1 cellular context compared by ENCODE assay signal in the genomic region with DNA sequence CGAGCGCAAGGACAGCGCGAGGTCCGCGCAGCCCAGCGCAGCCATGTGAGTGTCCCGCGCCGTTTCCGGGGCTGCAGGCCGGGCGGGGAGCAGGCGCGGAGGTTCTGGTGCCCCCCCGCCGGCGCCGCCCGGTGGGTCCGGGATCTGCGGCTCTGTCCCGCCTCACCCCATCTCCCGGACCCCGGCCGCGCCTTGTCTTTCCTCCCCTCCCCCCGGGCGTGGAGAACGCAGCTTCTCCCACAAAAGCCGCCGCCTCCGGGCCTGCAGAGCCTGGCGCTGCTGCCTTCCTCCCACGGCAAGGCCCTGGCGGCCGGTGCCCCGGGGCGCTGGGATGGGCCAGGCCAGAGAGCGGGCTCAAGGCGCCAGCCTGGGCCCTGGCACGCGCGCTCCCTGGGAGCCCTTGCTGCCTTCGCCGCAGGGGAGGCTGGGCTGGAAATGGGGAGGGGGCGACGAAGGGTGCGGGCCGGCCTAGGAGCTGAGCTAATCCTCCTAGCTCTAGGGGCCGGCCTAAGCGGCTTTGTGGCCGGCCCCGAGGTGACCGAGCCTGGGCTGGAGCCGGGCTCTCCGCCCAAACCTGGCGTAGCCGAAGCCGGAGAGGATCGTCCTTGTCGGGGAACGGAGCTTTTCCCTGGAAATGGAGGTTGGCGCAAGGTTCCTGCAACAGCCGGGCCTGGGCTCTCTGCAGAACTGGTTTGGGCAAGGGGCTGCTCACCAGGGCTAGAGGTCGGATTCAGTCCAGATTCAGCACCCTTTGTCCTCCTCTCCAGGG.
TF ChIP-seq lines count a peak whose summit lies in the region.

No MANE protein-coding gene starts in this region.

TF ChIP-seq in K562, 482 proteins besides CTCF, POLR2A, EP300 and RAD21 (continues in another document):
- TF ChIP-seq ZNF12 (CRISPR knock-in tag; IDR thresholded peaks at IDR 0.05) (no peak), HLTF (IDR thresholded peaks at IDR 0.05) (no peak), SMARCE1 (IDR thresholded peaks at IDR 0.05) (no peak), ERF (CRISPR knock-in tag; IDR thresholded peaks at IDR 0.05) (0 out of 2 replicates have a peak, but pooled peaks have one; percentile 33), CXXC5 (CRISPR knock-in tag; IDR thresholded peaks at IDR 0.05) (peak; percentile 78), MED1 (CRISPR knock-in tag; IDR thresholded peaks at IDR 0.05; ENCODE audit: borderline replicate concordance) (no peak), HEY1 (CRISPR knock-in tag; IDR thresholded peaks at IDR 0.05; ENCODE audit: borderline replicate concordance) (no peak), NRF1 (conservative IDR thresholded peaks at IDR 0.05 in 1 of 2, IDR thresholded peaks at IDR 0.05 in 1 of 2) (peak; percentile 65 to 67; a peak in 2 of 4 replicates), KDM5B (IDR thresholded peaks at IDR 0.05; ENCODE audit: insufficient replicate concordance, low read depth, low read length) (peak; percentile 32), SIN3B (IDR thresholded peaks at IDR 0.05; ENCODE audit: low read depth) (peak; percentile 13; the same call in 1 of the 2 replicates), ZC3H11A (IDR thresholded peaks at IDR 0.05; ENCODE audit: low read depth, low read length) (no peak), ZNF316 (IDR thresholded peaks at IDR 0.05) (no peak), ZFPM2 (CRISPR knock-in tag; IDR thresholded peaks at IDR 0.05) (no peak), PHF8 (IDR thresholded peaks at IDR 0.05; ENCODE audit: borderline replicate concordance, low read length) (peak; percentile 68; the same call in 1 of the 2 replicates), CREB1 (IDR thresholded peaks at IDR 0.05) (no peak), CREB1 (CRISPR knock-in tag; IDR thresholded peaks at IDR 0.05) (peak; percentile 10; the same call in 1 of the 2 replicates), RBM34 (IDR thresholded peaks at IDR 0.05; ENCODE audit: borderline replicate concordance, insufficient read depth, low read length) (0 out of 2 replicates have a peak, but pooled peaks have one; percentile 47), RBM22 (IDR thresholded peaks at IDR 0.05; ENCODE audit: low read depth, low read length, poor library complexity, severe bottlenecking) (peak; percentile 30), THRAP3 (IDR thresholded peaks at IDR 0.05; ENCODE audit: borderline replicate concordance) (no peak), HMGN3 (IDR thresholded peaks at IDR 0.05; ENCODE audit: borderline replicate concordance, extremely low read depth, insufficient read length, low read depth, low read length) (peak; percentile 38), SETDB1 (IDR thresholded peaks at IDR 0.05; ENCODE audit: low read length) (no peak), ILF3 (IDR thresholded peaks at IDR 0.05; ENCODE audit: borderline replicate concordance) (no peak), CCNT2 (IDR thresholded peaks at IDR 0.05; ENCODE audit: borderline replicate concordance, extremely low read depth, insufficient read length, low read depth, low read length) (peak; percentile 11), RBM17 (IDR thresholded peaks at IDR 0.05; ENCODE audit: borderline replicate concordance, low read depth, low read length) (no peak), CTBP1 (IDR thresholded peaks at IDR 0.05; ENCODE audit: borderline replicate concordance) (0 out of 2 replicates have a peak, but pooled peaks have one; percentile 28), ZFX (CRISPR knock-in tag; IDR thresholded peaks at IDR 0.05) (peak; percentile 89), TAF1 (IDR thresholded peaks at IDR 0.05; ENCODE audit: control insufficient read depth, extremely low read depth, insufficient read depth, low read length, severe bottlenecking) (peak; percentile 2), ZNF79 (CRISPR knock-in tag; IDR thresholded peaks at IDR 0.05; ENCODE audit: low read depth) (no peak), HNRNPH1 (optimal IDR thresholded peaks at IDR 0.05; ENCODE audit: low read depth, low read length) (no peak), TBL1XR1 (IDR thresholded peaks at IDR 0.05; ENCODE audit: low read length in 2 of 2) (0 out of 4 replicates have a peak, but pooled peaks of 1 of the 2 experiments have one; percentile 13), CHD1 (IDR thresholded peaks at IDR 0.05; ENCODE audit: low read length) (peak; percentile 63), ZNF121 (CRISPR knock-in tag; conservative IDR thresholded peaks at IDR 0.05) (peak; percentile 27; the same call in 1 of the 2 replicates), TBP (optimal IDR thresholded peaks at IDR 0.05; ENCODE audit: low read depth, low read length) (peak; percentile 10), FIP1L1 (IDR thresholded peaks at IDR 0.05; ENCODE audit: low read depth, low read length, poor library complexity, severe bottlenecking) (peak; percentile 44), MYBL2 (IDR thresholded peaks at IDR 0.05; ENCODE audit: low read depth) (no peak), MYBL2 (CRISPR knock-in tag; IDR thresholded peaks at IDR 0.05; ENCODE audit: borderline replicate concordance) (no peak), WHSC1 (IDR thresholded peaks at IDR 0.05; ENCODE audit: low read length) (no peak), POLR2G (IDR thresholded peaks at IDR 0.05; ENCODE audit: low read depth, low read length) (peak; percentile 82), POLR3A (IDR thresholded peaks at IDR 0.05; ENCODE audit: borderline replicate concordance, extremely low read depth, insufficient read depth, insufficient read length) (no peak), HNRNPL (IDR thresholded peaks at IDR 0.05; ENCODE audit: low read depth, low read length) (peak; percentile 90), CEBPB (tag; IDR thresholded peaks at IDR 0.05) (no peak), RBFOX2 (IDR thresholded peaks at IDR 0.05; ENCODE audit: low read depth, low read length) (peak; percentile 69), ZNF212 (CRISPR knock-in tag; IDR thresholded peaks at IDR 0.05) (peak; percentile 21; the same call in 1 of the 2 replicates), BACH1 (tag; IDR thresholded peaks at IDR 0.05) (no peak), ETS2 (tag; IDR thresholded peaks at IDR 0.05; ENCODE audit: borderline replicate concordance, poor library complexity, severe bottlenecking) (no peak), MYNN (IDR thresholded peaks at IDR 0.05) (no peak), MYNN (CRISPR knock-in tag; IDR thresholded peaks at IDR 0.05) (no peak), ZNF561 (CRISPR knock-in tag; conservative IDR thresholded peaks at IDR 0.05) (no peak), SLC30A9 (CRISPR knock-in tag; IDR thresholded peaks at IDR 0.05) (no peak), KLF6 (CRISPR knock-in tag; IDR thresholded peaks at IDR 0.05; ENCODE audit: borderline replicate concordance) (no peak), CBX1 (IDR thresholded peaks at IDR 0.05; ENCODE audit: low read depth) (0 out of 2 replicates have a peak, but pooled peaks have one; percentile 1)
- TF ChIP-seq, protein P1, sequence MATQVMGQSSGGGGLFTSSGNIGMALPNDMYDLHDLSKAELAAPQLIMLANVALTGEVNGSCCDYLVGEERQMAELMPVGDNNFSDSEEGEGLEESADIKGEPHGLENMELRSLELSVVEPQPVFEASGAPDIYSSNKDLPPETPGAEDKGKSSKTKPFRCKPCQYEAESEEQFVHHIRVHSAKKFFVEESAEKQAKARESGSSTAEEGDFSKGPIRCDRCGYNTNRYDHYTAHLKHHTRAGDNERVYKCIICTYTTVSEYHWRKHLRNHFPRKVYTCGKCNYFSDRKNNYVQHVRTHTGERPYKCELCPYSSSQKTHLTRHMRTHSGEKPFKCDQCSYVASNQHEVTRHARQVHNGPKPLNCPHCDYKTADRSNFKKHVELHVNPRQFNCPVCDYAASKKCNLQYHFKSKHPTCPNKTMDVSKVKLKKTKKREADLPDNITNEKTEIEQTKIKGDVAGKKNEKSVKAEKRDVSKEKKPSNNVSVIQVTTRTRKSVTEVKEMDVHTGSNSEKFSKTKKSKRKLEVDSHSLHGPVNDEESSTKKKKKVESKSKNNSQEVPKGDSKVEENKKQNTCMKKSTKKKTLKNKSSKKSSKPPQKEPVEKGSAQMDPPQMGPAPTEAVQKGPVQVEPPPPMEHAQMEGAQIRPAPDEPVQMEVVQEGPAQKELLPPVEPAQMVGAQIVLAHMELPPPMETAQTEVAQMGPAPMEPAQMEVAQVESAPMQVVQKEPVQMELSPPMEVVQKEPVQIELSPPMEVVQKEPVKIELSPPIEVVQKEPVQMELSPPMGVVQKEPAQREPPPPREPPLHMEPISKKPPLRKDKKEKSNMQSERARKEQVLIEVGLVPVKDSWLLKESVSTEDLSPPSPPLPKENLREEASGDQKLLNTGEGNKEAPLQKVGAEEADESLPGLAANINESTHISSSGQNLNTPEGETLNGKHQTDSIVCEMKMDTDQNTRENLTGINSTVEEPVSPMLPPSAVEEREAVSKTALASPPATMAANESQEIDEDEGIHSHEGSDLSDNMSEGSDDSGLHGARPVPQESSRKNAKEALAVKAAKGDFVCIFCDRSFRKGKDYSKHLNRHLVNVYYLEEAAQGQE (CRISPR knock-in tag; IDR thresholded peaks at IDR 0.05; ENCODE audit: low read depth): peak; percentile 53
- TF ChIP-seq, protein P2, sequence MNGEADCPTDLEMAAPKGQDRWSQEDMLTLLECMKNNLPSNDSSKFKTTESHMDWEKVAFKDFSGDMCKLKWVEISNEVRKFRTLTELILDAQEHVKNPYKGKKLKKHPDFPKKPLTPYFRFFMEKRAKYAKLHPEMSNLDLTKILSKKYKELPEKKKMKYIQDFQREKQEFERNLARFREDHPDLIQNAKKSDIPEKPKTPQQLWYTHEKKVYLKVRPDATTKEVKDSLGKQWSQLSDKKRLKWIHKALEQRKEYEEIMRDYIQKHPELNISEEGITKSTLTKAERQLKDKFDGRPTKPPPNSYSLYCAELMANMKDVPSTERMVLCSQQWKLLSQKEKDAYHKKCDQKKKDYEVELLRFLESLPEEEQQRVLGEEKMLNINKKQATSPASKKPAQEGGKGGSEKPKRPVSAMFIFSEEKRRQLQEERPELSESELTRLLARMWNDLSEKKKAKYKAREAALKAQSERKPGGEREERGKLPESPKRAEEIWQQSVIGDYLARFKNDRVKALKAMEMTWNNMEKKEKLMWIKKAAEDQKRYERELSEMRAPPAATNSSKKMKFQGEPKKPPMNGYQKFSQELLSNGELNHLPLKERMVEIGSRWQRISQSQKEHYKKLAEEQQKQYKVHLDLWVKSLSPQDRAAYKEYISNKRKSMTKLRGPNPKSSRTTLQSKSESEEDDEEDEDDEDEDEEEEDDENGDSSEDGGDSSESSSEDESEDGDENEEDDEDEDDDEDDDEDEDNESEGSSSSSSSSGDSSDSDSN (IDR thresholded peaks at IDR 0.05; ENCODE audit: borderline replicate concordance in 1 of 2, low read depth in 2 of 2, low read length in 2 of 2): peak; percentile 11 to 41; a peak in 1 of 4 replicates
- TF ChIP-seq, protein P3, sequence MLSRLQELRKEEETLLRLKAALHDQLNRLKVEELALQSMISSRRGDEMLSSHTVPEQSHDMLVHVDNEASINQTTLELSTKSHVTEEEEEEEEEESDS (CRISPR knock-in tag; IDR thresholded peaks at IDR 0.05): no peak
- TF ChIP-seq, protein P4, sequence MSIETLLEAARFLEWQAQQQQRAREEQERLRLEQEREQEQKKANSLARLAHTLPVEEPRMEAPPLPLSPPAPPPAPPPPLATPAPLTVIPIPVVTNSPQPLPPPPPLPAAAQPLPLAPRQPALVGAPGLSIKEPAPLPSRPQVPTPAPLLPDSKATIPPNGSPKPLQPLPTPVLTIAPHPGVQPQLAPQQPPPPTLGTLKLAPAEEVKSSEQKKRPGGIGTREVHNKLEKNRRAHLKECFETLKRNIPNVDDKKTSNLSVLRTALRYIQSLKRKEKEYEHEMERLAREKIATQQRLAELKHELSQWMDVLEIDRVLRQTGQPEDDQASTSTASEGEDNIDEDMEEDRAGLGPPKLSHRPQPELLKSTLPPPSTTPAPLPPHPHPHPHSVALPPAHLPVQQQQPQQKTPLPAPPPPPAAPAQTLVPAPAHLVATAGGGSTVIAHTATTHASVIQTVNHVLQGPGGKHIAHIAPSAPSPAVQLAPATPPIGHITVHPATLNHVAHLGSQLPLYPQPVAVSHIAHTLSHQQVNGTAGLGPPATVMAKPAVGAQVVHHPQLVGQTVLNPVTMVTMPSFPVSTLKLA (conservative IDR thresholded peaks at IDR 0.05): no peak; a peak in 1 of 4 replicates
- TF ChIP-seq, protein P5, sequence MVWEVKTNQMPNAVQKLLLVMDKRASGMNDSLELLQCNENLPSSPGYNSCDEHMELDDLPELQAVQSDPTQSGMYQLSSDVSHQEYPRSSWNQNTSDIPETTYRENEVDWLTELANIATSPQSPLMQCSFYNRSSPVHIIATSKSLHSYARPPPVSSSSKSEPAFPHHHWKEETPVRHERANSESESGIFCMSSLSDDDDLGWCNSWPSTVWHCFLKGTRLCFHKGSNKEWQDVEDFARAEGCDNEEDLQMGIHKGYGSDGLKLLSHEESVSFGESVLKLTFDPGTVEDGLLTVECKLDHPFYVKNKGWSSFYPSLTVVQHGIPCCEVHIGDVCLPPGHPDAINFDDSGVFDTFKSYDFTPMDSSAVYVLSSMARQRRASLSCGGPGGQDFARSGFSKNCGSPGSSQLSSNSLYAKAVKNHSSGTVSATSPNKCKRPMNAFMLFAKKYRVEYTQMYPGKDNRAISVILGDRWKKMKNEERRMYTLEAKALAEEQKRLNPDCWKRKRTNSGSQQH (CRISPR knock-in tag; IDR thresholded peaks at IDR 0.05): 0 out of 2 replicates have a peak, but pooled peaks have one; percentile 18
- TF ChIP-seq, protein P6, sequence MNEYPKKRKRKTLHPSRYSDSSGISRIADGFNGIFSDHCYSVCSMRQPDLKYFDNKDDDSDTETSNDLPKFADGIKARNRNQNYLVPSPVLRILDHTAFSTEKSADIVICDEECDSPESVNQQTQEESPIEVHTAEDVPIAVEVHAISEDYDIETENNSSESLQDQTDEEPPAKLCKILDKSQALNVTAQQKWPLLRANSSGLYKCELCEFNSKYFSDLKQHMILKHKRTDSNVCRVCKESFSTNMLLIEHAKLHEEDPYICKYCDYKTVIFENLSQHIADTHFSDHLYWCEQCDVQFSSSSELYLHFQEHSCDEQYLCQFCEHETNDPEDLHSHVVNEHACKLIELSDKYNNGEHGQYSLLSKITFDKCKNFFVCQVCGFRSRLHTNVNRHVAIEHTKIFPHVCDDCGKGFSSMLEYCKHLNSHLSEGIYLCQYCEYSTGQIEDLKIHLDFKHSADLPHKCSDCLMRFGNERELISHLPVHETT (CRISPR knock-in tag; conservative IDR thresholded peaks at IDR 0.05 in 1 of 2, IDR thresholded peaks at IDR 0.05 in 1 of 2): 0 out of 4 replicates have a peak, but pooled peaks of 1 of the 2 experiments have one; percentile 38
- TF ChIP-seq, protein P7, sequence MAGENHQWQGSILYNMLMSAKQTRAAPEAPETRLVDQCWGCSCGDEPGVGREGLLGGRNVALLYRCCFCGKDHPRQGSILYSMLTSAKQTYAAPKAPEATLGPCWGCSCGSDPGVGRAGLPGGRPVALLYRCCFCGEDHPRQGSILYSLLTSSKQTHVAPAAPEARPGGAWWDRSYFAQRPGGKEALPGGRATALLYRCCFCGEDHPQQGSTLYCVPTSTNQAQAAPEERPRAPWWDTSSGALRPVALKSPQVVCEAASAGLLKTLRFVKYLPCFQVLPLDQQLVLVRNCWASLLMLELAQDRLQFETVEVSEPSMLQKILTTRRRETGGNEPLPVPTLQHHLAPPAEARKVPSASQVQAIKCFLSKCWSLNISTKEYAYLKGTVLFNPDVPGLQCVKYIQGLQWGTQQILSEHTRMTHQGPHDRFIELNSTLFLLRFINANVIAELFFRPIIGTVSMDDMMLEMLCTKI (IDR thresholded peaks at IDR 0.05; ENCODE audit: partially characterized antibody): no peak
- TF ChIP-seq, protein P8, sequence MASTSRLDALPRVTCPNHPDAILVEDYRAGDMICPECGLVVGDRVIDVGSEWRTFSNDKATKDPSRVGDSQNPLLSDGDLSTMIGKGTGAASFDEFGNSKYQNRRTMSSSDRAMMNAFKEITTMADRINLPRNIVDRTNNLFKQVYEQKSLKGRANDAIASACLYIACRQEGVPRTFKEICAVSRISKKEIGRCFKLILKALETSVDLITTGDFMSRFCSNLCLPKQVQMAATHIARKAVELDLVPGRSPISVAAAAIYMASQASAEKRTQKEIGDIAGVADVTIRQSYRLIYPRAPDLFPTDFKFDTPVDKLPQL (IDR thresholded peaks at IDR 0.05; ENCODE audit: extremely low read depth, insufficient read length): no peak
